14 cellular contexts compared by ENCODE assay signal in the genomic region with DNA sequence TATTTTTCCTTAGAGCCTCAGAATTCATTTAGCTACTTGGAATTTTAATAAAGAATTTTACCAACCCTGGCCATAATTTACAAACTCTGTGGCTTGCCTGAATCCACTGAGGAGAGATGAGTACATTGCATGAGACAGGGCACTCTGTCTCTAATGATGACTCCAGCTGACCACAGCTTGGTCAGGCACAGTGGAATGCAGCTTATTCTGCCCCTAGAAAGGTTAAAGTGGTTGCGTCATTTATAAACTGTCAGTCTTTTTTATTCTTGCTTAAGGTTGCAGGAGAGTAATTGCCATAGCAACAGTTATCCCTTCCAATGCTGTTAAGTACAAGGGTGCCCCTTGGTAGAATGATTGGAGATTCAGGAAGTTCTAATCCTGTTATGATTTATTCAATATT. TPM values are rescaled to one million over a fixed set of nuclear protein-coding genes. Genes with fewer than 3 reads are reported as not detected.
DNase-seq lines count a peak whose midpoint lies in the region; ATAC-seq, FAIRE-seq and TF ChIP-seq lines count a peak whose summit lies in the region.
"Had no signal": no experiment of that assay in that cellular context is flagged by ENCODE, and none has a peak within 500 bp of the region (broad histone marks: within the 10 kb centered on the region; RNA-seq: fewer than 3 reads in every experiment).

No MANE protein-coding gene starts in this region.

- H3K27ac Mint-ChIP-seq in stimulated activated naive CD8-positive, alpha-beta T cell treated with anti-CD3 and anti-CD28 coated beads, Interleukin-15, amount 100 ng/mL, for 72 hours = no peak overlapping the region
- H3K27ac Mint-ChIP-seq: activated naive CD4-positive, alpha-beta T cell treated with anti-CD3 and anti-CD28 coated beads, Interleukin-2, amount 10 ng/mL, durations not matched to agents 7 days and 5 days had no signal

- TF ChIP-seq CTCF in fibroblast of the aortic adventitia (IDR thresholded peaks at IDR 0.05; ENCODE audit: insufficient read depth, low read length) = no peak

- no peaks in the 10 kb centered on the region for H3K9me3 Mint-ChIP-seq in stimulated activated naive CD8-positive, alpha-beta T cell treated with anti-CD3 and anti-CD28 coated beads, Interleukin-15, amount 100 ng/mL, for 72 hours
- H3K9me3 Mint-ChIP-seq: activated naive CD4-positive, alpha-beta T cell treated with anti-CD3 and anti-CD28 coated beads, Interleukin-2, amount 10 ng/mL, durations not matched to agents 7 days and 5 days had no signal

- no peak overlapping the region for H3K4me3 Mint-ChIP-seq in stimulated activated naive CD8-positive, alpha-beta T cell treated with anti-CD3 and anti-CD28 coated beads, Interleukin-15, amount 100 ng/mL, for 72 hours
- H3K4me3 Mint-ChIP-seq: activated naive CD4-positive, alpha-beta T cell treated with anti-CD3 and anti-CD28 coated beads, Interleukin-2, amount 10 ng/mL, durations not matched to agents 7 days and 5 days had no signal

- no peak for DNase-seq in stimulated activated naive CD8-positive, alpha-beta T cell treated with anti-CD3 and anti-CD28 coated beads, Interleukin-15, amount 100 ng/mL, for 72 hours
- no peak for DNase-seq in stimulated activated naive CD8-positive, alpha-beta T cell treated with anti-CD3 and anti-CD28 coated beads, Interleukin-15, Interleukin-2, amounts not matched to agents 100 U/mL and 50 U/mL, for 24 hours
- DNase-seq in fibroblast of the aortic adventitia (ENCODE audit: low read depth) = peak; percentile 86
- DNase-seq in urothelium cell line (ENCODE audit: low spot score) = peak; percentile 66
- DNase-seq in NCI-H345 (lab: John Stamatoyannopoulos, UW) = no peak
- DNase-seq: activated CD4-positive, alpha-beta T cell treated with anti-CD3 and anti-CD28 coated beads, Interleukin-2, amount 50 U/mL, for 4 hours; activated naive CD4-positive, alpha-beta T cell treated with anti-CD3 and anti-CD28 coated beads, Interleukin-2, amount 10 ng/mL, durations not matched to agents 7 days and 5 days; BE2C; NCI-H2081 had no signal

- ATAC-seq in stimulated activated naive CD8-positive, alpha-beta T cell treated with anti-CD3 and anti-CD28 coated beads, Interleukin-15, amount 100 ng/mL, for 72 hours = peak; percentile 68
- no peak for ATAC-seq in stimulated activated naive CD8-positive, alpha-beta T cell treated with anti-CD3 and anti-CD28 coated beads, Interleukin-15, Interleukin-2, amounts not matched to agents 100 U/mL and 50 U/mL, for 24 hours
- peak; percentile 99 for ATAC-seq in SK-N-SH treated with all-trans-retinoic acid at 6 μM for 48 hours
- no peak for ATAC-seq in GM18873 (IDR thresholded peaks at IDR 0.05; ENCODE audit: low FRiP score, unreplicated experiment)
- ATAC-seq in GM18907 (IDR thresholded peaks at IDR 0.05; ENCODE audit: unreplicated experiment) = no peak

- no peak overlapping the region for H3K4me3 ChIP-seq in fibroblast of the aortic adventitia (ENCODE audit: low read depth, low read length)
- H3K4me3 ChIP-seq: SK-N-MC had no signal

- H3K27me3 Mint-ChIP-seq in stimulated activated naive CD8-positive, alpha-beta T cell treated with anti-CD3 and anti-CD28 coated beads, Interleukin-15, amount 100 ng/mL, for 72 hours = peaks cover 49% of the 10 kb centered on the region

- no peak for FAIRE-seq in urothelium cell line (lab: Jason Lieb, UNC)
- FAIRE-seq: islet of Langerhans had no signal

- H3K4me1 Mint-ChIP-seq in stimulated activated naive CD8-positive, alpha-beta T cell treated with anti-CD3 and anti-CD28 coated beads, Interleukin-15, amount 100 ng/mL, for 72 hours = no peaks in the 10 kb centered on the region
- H3K4me1 Mint-ChIP-seq: activated naive CD4-positive, alpha-beta T cell treated with anti-CD3 and anti-CD28 coated beads, Interleukin-2, amount 10 ng/mL, durations not matched to agents 7 days and 5 days had no signal

TF ChIP-seq in SK-N-SH treated with all-trans-retinoic acid at 6 μM for 48 hours, 23 proteins besides CTCF, POLR2A, EP300 and RAD21:
- TF ChIP-seq ISL1 (CRISPR knock-in tag; IDR thresholded peaks at IDR 0.05) (peak; percentile 63), PATZ1 (CRISPR knock-in tag; IDR thresholded peaks at IDR 0.05; ENCODE audit: borderline replicate concordance) (peak; percentile 52; the same call in 1 of the 2 replicates), RARB (CRISPR knock-in tag; IDR thresholded peaks at IDR 0.05) (no peak), ESRRG (CRISPR knock-in tag; IDR thresholded peaks at IDR 0.05) (no peak), CREB5 (CRISPR knock-in tag; IDR thresholded peaks at IDR 0.05; ENCODE audit: low read depth) (no peak), PPARA (CRISPR knock-in tag; IDR thresholded peaks at IDR 0.05; ENCODE audit: borderline replicate concordance) (no peak)

RNA-seq across cellular contexts. Expression of gene PDE4B, which starts 28.3 kb away (rescaled TPM):
- 2.3 and 8.7 TPM in 2 replicates for total RNA-seq in fibroblast of the aortic adventitia (ENCODE audit: low replicate concordance)

Comparison
In these comparisons a context has a peak if more than half of its experiments do, and no peak if none do; other contexts are left out.
1. ATAC-seq: peak in stimulated activated naive CD8-positive, alpha-beta T cell treated with anti-CD3 and anti-CD28 coated beads, Interleukin-15, amount 100 ng/mL, for 72 hours (single experiment) and SK-N-SH treated with all-trans-retinoic acid at 6 μM for 48 hours (single experiment); none in stimulated activated naive CD8-positive, alpha-beta T cell treated with anti-CD3 and anti-CD28 coated beads, Interleukin-15, Interleukin-2, amounts not matched to agents 100 U/mL and 50 U/mL, for 24 hours (single experiment), GM18873 (single experiment) and GM18907 (single experiment).
2. DNase-seq: peak in fibroblast of the aortic adventitia (single experiment) and urothelium cell line (single experiment); none in stimulated activated naive CD8-positive, alpha-beta T cell treated with anti-CD3 and anti-CD28 coated beads, Interleukin-15, amount 100 ng/mL, for 72 hours (0 of 2), stimulated activated naive CD8-positive, alpha-beta T cell treated with anti-CD3 and anti-CD28 coated beads, Interleukin-15, Interleukin-2, amounts not matched to agents 100 U/mL and 50 U/mL, for 24 hours (single experiment) and NCI-H345 (single experiment).